In genomic region chr2:89112434-89112833, GRCh38 we compare ENCODE assay signal across 8 cellular contexts.
A peak's percentile ranks its signal among the peaks of the same experiment; 100 is the strongest.
DNase-seq lines count a peak whose midpoint lies in the region; ATAC-seq and TF ChIP-seq lines count a peak whose summit lies in the region.
"Not testable (repeated sequence)": the region's sequence is repeated elsewhere in the genome, so short reads cannot be mapped to it uniquely, and the experiment has no call there.

No MANE protein-coding gene starts in this region.

- not testable (repeated sequence) for DNase-seq in BJ (ENCODE audit: low read depth); left lung
- DNase-seq in Jurkat, Clone E6-1 (ENCODE audit: low read depth, low spot score): peak; percentile 0
- DNase-seq in RKO (ENCODE audit: low spot score): peak; percentile 43
- DNase-seq in mammary epithelial cell: peak; percentile 0
- DNase-seq in foreskin melanocyte: peak; percentile 0
- peak; percentile 1 to 3 for DNase-seq in thyroid gland

- peak; percentile 63 for ATAC-seq in GM18499 (IDR thresholded peaks at IDR 0.05; ENCODE audit: insufficient read depth, unreplicated experiment)
- ATAC-seq in left lung: peak; percentile 63

- not testable (repeated sequence) for TF ChIP-seq POLR2A in thyroid gland (IDR thresholded peaks at IDR 0.05)

- CTCF ChIA-PET in BJ (lab: Yijun Ruan, JAX); mammary epithelial cell (lab: Charles Lee; ENCODE audit: low non-redundant PET): not testable (repeated sequence)

- not testable (repeated sequence) for H3K27ac ChIP-seq in mammary epithelial cell (ENCODE audit: insufficient read depth, low read depth, low read length); left lung; thyroid gland

- H4K20me1 ChIP-seq in mammary epithelial cell (ENCODE audit: insufficient read depth, low read length): not testable (repeated sequence)

- TF ChIP-seq CTCF in BJ (IDR thresholded peaks at IDR 0.05; ENCODE audit: insufficient read depth, low read depth, low read length) (peak; percentile 41), mammary epithelial cell (conservative IDR thresholded peaks at IDR 0.05 in 1 of 2, IDR thresholded peaks at IDR 0.05 in 1 of 2; ENCODE audit: extremely low read depth in 1 of 2, insufficient read depth in 1 of 2, low read depth in 1 of 2, low read length in 2 of 2) (peak; percentile 14 to 51), thyroid gland (IDR thresholded peaks at IDR 0.05) (peak in 1 of 6 experiments; percentile 33)
- not testable (repeated sequence) for TF ChIP-seq CTCF in left lung (IDR thresholded peaks at IDR 0.05)

- H3K9me3 ChIP-seq in mammary epithelial cell (replicated peaks; ENCODE audit: insufficient read depth, low read length); left lung; thyroid gland: not testable (repeated sequence)

- intact Hi-C loops in mammary epithelial cell (cut with micrococcal nuclease); left lung (cut with DNase I); thyroid gland (cut with DNase I): not testable (repeated sequence)

- H3K4me2 ChIP-seq in mammary epithelial cell (ENCODE audit: insufficient read depth, low read depth, low read length): not testable (repeated sequence)

- not testable (repeated sequence) for H3K9ac ChIP-seq in mammary epithelial cell (ENCODE audit: insufficient read depth, low read length)

- not testable (repeated sequence) for BruUV-seq in mammary epithelial cell (replicated peaks; lab: Mats Ljungman, UMichigan)

- H3K27me3 ChIP-seq in BJ (ENCODE audit: control insufficient read depth, insufficient read depth, low read length); mammary epithelial cell (ENCODE audit: insufficient read depth, low read length); left lung; thyroid gland: not testable (repeated sequence)

- 11% methylated on average over 1 of the region's 1 CpG for WGBS in mammary epithelial cell (ENCODE audit: low coverage, missing lambda C conversion rate)
- WGBS in thyroid gland, 2 donors: 0% methylated on average over 1 of the region's 1 CpG

- not testable (repeated sequence) for H3K4me3 ChIP-seq in BJ (ENCODE audit: low read depth, low read length); Jurkat, Clone E6-1 (ENCODE audit: low read length); mammary epithelial cell (replicated peaks in 1 of 3; ENCODE audit: insufficient read depth in 1 of 3, low read depth in 2 of 3, low read length in 3 of 3); left lung; thyroid gland (replicated peaks in 1 of 3)

- H3K4me1 ChIP-seq in mammary epithelial cell (ENCODE audit: insufficient read depth, low read length); left lung; thyroid gland: not testable (repeated sequence)

- dilution Hi-C loops in mammary epithelial cell (cut with HindIII; ENCODE audit: low sequenced_read_pairs): not testable (repeated sequence)

- POLR2A ChIA-PET in BJ (lab: Charles Lee): not testable (repeated sequence)

- in situ Hi-C loops in mammary epithelial cell (cut with MboI; ENCODE audit: low sequenced_read_pairs in 2 of 2): not testable (repeated sequence)

- H3K36me3 ChIP-seq in BJ (ENCODE audit: control insufficient read depth, insufficient read depth, low read length); mammary epithelial cell (ENCODE audit: insufficient read depth, low read length); left lung; thyroid gland: not testable (repeated sequence)

- not testable (repeated sequence) for H2AFZ ChIP-seq in mammary epithelial cell (ENCODE audit: low read depth, low read length)

- H3K79me2 ChIP-seq in mammary epithelial cell (ENCODE audit: insufficient read depth, low read length): not testable (repeated sequence)
